In the genomic region with DNA sequence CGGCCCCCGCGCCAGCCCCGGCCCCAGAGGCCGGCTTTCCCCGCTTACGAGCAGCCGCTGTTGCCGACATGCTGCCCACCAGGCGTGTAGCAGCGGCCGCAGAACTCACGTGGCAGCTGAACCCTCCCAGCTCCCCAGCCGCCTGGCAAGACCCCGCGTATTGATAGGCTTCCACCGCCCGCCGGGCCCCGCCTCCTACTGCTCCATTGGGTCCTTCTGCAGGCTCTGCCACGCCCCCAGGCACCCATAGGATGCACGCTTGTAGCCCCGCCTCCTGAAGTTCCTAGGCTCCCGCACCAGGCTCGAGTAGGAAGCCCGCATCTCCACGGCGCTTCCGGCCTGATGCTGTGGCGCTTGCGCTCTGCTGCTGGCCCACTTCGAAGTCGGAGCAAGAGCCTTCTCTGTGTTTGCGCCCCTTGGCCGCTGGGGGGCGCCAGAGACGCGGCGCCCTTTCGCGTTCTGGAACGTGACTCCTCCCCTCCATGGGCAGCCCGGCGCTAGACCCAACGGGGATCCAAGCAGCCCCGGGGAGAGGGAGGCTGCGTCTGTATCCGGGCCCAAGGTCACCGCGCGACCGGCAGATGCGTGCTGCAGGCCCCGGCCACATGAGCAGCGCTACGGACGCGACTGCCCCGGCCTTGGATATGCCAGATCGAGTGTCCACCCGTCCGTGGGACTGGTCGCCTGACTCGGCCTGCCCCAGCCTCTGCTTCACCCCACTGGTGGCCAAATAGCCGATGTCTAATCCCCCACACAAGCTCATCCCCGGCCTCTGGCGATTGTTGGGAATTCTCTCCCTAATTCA, we compare ENCODE assay signal across 1 cellular context.
TF ChIP-seq lines count a peak whose summit lies in the region.

A gene (plus strand): TSS at position 566 of the 805 bp plus-strand sequence. CDS start 993 bp downstream, outside the sequence.
A gene with protein sequence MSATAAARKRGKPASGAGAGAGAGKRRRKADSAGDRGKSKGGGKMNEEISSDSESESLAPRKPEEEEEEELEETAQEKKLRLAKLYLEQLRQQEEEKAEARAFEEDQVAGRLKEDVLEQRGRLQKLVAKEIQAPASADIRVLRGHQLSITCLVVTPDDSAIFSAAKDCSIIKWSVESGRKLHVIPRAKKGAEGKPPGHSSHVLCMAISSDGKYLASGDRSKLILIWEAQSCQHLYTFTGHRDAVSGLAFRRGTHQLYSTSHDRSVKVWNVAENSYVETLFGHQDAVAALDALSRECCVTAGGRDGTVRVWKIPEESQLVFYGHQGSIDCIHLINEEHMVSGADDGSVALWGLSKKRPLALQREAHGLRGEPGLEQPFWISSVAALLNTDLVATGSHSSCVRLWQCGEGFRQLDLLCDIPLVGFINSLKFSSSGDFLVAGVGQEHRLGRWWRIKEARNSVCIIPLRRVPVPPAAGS (minus strand): TSS at position 107 of the 805 bp plus-strand sequence. CDS start 37 bp downstream, at position 70.

TF ChIP-seq in HepG2, 621 proteins besides CTCF, POLR2A, EP300 and RAD21 (continued from another document):
- no peak for TF ChIP-seq ZNF382 (CRISPR knock-in tag; IDR thresholded peaks at IDR 0.05; ENCODE audit: borderline replicate concordance)
- TF ChIP-seq NR2F2 (IDR thresholded peaks at IDR 0.05; ENCODE audit: borderline replicate concordance, low read depth), result no peak
- peak; percentile 82; the same call in 1 of the 2 replicates for TF ChIP-seq ZNF678 (CRISPR knock-in tag; IDR thresholded peaks at IDR 0.05)
- TF ChIP-seq TMF1 (CRISPR knock-in tag; IDR thresholded peaks at IDR 0.05; ENCODE audit: low read depth), result no peak
- TF ChIP-seq, protein P1, sequence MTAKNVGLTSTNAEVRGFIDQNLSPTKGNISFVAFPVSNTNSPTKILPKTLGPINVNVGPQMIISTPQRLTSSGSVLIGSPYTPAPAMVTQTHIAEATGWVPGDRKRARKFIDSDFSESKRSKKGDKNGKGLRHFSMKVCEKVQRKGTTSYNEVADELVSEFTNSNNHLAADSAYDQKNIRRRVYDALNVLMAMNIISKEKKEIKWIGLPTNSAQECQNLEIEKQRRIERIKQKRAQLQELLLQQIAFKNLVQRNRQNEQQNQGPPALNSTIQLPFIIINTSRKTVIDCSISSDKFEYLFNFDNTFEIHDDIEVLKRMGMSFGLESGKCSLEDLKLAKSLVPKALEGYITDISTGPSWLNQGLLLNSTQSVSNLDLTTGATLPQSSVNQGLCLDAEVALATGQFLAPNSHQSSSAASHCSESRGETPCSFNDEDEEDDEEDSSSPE (CRISPR knock-in tag; IDR thresholded peaks at IDR 0.05), result peak; percentile 66
- TF ChIP-seq ZC3H4 (CRISPR knock-in tag; IDR thresholded peaks at IDR 0.05; ENCODE audit: borderline replicate concordance), result no peak
- TF ChIP-seq, protein P2, sequence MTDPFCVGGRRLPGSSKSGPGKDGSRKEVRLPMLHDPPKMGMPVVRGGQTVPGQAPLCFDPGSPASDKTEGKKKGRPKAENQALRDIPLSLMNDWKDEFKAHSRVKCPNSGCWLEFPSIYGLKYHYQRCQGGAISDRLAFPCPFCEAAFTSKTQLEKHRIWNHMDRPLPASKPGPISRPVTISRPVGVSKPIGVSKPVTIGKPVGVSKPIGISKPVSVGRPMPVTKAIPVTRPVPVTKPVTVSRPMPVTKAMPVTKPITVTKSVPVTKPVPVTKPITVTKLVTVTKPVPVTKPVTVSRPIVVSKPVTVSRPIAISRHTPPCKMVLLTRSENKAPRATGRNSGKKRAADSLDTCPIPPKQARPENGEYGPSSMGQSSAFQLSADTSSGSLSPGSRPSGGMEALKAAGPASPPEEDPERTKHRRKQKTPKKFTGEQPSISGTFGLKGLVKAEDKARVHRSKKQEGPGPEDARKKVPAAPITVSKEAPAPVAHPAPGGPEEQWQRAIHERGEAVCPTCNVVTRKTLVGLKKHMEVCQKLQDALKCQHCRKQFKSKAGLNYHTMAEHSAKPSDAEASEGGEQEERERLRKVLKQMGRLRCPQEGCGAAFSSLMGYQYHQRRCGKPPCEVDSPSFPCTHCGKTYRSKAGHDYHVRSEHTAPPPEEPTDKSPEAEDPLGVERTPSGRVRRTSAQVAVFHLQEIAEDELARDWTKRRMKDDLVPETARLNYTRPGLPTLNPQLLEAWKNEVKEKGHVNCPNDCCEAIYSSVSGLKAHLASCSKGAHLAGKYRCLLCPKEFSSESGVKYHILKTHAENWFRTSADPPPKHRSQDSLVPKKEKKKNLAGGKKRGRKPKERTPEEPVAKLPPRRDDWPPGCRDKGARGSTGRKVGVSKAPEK (CRISPR knock-in tag; IDR thresholded peaks at IDR 0.05; ENCODE audit: borderline replicate concordance), result no peak
- TF ChIP-seq HMGA1 (CRISPR knock-in tag; conservative IDR thresholded peaks at IDR 0.05), result no peak
- TF ChIP-seq ZNF441 (CRISPR knock-in tag; IDR thresholded peaks at IDR 0.05; ENCODE audit: borderline replicate concordance), result peak; percentile 70
- TF ChIP-seq, protein P3, sequence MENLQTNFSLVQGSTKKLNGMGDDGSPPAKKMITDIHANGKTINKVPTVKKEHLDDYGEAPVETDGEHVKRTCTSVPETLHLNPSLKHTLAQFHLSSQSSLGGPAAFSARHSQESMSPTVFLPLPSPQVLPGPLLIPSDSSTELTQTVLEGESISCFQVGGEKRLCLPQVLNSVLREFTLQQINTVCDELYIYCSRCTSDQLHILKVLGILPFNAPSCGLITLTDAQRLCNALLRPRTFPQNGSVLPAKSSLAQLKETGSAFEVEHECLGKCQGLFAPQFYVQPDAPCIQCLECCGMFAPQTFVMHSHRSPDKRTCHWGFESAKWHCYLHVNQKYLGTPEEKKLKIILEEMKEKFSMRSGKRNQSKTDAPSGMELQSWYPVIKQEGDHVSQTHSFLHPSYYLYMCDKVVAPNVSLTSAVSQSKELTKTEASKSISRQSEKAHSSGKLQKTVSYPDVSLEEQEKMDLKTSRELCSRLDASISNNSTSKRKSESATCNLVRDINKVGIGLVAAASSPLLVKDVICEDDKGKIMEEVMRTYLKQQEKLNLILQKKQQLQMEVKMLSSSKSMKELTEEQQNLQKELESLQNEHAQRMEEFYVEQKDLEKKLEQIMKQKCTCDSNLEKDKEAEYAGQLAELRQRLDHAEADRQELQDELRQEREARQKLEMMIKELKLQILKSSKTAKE (CRISPR knock-in tag; IDR thresholded peaks at IDR 0.05; ENCODE audit: borderline replicate concordance), result peak; percentile 39; the same call in 1 of the 2 replicates
- peak; percentile 83 for TF ChIP-seq POLR2G (IDR thresholded peaks at IDR 0.05; ENCODE audit: low read depth, low read length)
- no peak for TF ChIP-seq POLR2AphosphoS2 (IDR thresholded peaks at IDR 0.05; ENCODE audit: low read depth, low read length)
- TF ChIP-seq, protein P4, sequence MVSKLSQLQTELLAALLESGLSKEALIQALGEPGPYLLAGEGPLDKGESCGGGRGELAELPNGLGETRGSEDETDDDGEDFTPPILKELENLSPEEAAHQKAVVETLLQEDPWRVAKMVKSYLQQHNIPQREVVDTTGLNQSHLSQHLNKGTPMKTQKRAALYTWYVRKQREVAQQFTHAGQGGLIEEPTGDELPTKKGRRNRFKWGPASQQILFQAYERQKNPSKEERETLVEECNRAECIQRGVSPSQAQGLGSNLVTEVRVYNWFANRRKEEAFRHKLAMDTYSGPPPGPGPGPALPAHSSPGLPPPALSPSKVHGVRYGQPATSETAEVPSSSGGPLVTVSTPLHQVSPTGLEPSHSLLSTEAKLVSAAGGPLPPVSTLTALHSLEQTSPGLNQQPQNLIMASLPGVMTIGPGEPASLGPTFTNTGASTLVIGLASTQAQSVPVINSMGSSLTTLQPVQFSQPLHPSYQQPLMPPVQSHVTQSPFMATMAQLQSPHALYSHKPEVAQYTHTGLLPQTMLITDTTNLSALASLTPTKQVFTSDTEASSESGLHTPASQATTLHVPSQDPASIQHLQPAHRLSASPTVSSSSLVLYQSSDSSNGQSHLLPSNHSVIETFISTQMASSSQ (IDR thresholded peaks at IDR 0.05; ENCODE audit: low read depth), result no peak
- TF ChIP-seq, protein P4 (CRISPR knock-in tag; IDR thresholded peaks at IDR 0.05; ENCODE audit: borderline replicate concordance), result peak; percentile 82
- no peak; the same call in 1 of the 2 replicates for TF ChIP-seq BORCS8-MEF2B (CRISPR knock-in tag; IDR thresholded peaks at IDR 0.05)
- TF ChIP-seq PAX8 (CRISPR knock-in tag; IDR thresholded peaks at IDR 0.05; ENCODE audit: borderline replicate concordance), result no peak
- TF ChIP-seq, protein P5, sequence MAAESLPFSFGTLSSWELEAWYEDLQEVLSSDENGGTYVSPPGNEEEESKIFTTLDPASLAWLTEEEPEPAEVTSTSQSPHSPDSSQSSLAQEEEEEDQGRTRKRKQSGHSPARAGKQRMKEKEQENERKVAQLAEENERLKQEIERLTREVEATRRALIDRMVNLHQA (CRISPR knock-in tag; IDR thresholded peaks at IDR 0.05), result no peak
- TF ChIP-seq ZNF703 (CRISPR knock-in tag; IDR thresholded peaks at IDR 0.05; ENCODE audit: borderline replicate concordance), result no peak; the same call in 1 of the 2 replicates
- TF ChIP-seq, protein P6, sequence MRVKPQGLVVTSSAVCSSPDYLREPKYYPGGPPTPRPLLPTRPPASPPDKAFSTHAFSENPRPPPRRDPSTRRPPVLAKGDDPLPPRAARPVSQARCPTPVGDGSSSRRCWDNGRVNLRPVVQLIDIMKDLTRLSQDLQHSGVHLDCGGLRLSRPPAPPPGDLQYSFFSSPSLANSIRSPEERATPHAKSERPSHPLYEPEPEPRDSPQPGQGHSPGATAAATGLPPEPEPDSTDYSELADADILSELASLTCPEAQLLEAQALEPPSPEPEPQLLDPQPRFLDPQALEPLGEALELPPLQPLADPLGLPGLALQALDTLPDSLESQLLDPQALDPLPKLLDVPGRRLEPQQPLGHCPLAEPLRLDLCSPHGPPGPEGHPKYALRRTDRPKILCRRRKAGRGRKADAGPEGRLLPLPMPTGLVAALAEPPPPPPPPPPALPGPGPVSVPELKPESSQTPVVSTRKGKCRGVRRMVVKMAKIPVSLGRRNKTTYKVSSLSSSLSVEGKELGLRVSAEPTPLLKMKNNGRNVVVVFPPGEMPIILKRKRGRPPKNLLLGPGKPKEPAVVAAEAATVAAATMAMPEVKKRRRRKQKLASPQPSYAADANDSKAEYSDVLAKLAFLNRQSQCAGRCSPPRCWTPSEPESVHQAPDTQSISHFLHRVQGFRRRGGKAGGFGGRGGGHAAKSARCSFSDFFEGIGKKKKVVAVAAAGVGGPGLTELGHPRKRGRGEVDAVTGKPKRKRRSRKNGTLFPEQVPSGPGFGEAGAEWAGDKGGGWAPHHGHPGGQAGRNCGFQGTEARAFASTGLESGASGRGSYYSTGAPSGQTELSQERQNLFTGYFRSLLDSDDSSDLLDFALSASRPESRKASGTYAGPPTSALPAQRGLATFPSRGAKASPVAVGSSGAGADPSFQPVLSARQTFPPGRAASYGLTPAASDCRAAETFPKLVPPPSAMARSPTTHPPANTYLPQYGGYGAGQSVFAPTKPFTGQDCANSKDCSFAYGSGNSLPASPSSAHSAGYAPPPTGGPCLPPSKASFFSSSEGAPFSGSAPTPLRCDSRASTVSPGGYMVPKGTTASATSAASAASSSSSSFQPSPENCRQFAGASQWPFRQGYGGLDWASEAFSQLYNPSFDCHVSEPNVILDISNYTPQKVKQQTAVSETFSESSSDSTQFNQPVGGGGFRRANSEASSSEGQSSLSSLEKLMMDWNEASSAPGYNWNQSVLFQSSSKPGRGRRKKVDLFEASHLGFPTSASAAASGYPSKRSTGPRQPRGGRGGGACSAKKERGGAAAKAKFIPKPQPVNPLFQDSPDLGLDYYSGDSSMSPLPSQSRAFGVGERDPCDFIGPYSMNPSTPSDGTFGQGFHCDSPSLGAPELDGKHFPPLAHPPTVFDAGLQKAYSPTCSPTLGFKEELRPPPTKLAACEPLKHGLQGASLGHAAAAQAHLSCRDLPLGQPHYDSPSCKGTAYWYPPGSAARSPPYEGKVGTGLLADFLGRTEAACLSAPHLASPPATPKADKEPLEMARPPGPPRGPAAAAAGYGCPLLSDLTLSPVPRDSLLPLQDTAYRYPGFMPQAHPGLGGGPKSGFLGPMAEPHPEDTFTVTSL (CRISPR knock-in tag; IDR thresholded peaks at IDR 0.05; ENCODE audit: borderline replicate concordance), result no peak
- peak; percentile 85; the same call in 1 of the 2 replicates for TF ChIP-seq ATAD3A (CRISPR knock-in tag; IDR thresholded peaks at IDR 0.05)
- no peak for TF ChIP-seq TP53 (CRISPR knock-in tag; conservative IDR thresholded peaks at IDR 0.05)
- TF ChIP-seq TSC22D2 (CRISPR knock-in tag; IDR thresholded peaks at IDR 0.05; ENCODE audit: borderline replicate concordance), result peak; percentile 46; the same call in 1 of the 2 replicates
- TF ChIP-seq FIP1L1 (IDR thresholded peaks at IDR 0.05; ENCODE audit: borderline replicate concordance, insufficient read depth, low read depth, low read length), result 0 out of 2 replicates have a peak, but pooled peaks have one; percentile 33
- TF ChIP-seq GFI1 (CRISPR knock-in tag; IDR thresholded peaks at IDR 0.05; ENCODE audit: borderline replicate concordance), result peak; percentile 79; the same call in 1 of the 2 replicates
TF ChIP-seq in HepG2: peak in this region for 324.
